Comparison of ENCODE assay signal across 14 cellular contexts in the genomic region with DNA sequence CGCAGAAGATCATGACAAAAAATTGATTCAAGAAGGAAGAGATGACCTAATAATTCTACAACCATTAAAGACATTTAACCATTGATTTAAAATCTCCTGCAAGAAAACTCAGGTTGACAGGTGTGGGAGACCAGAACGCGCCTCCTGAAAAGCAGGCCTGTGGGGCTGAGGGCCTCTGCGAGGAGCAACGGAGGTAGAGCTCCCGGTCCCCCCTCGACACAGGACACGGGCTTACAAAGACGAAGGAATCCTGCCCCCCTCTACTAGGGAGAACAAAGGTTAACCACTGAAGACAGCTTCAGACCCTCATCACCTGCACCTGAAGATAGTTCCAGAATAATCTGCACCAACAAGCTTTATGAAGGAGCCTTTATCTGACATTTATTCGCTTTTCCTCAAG. TPM values are rescaled to one million over a fixed set of nuclear protein-coding genes. Genes with fewer than 3 reads are reported as not detected.
DNase-seq lines count a peak whose midpoint lies in the region; ATAC-seq and TF ChIP-seq lines count a peak whose summit lies in the region.
"Had no signal": no experiment of that assay in that cellular context is flagged by ENCODE, and none has a peak within 500 bp of the region (broad histone marks: within the 10 kb centered on the region; RNA-seq: fewer than 3 reads in every experiment).

No MANE protein-coding gene starts in this region.

- H4K20me1 ChIP-seq in neural progenitor cell (ENCODE audit: low read depth) = no peaks in the 10 kb centered on the region

- H3K27me3 Mint-ChIP-seq in endodermal cell (ENCODE audit: insufficient read depth) = peaks cover 5% of the 10 kb centered on the region
- no peaks in the 10 kb centered on the region for H3K27me3 Mint-ChIP-seq in neural progenitor cell (ENCODE audit: insufficient read depth, low read depth)
- H3K27me3 Mint-ChIP-seq in type B pancreatic cell = peaks cover 20% of the 10 kb centered on the region
- peaks cover 40% of the 10 kb centered on the region for H3K27me3 Mint-ChIP-seq in stimulated activated naive CD8-positive, alpha-beta T cell treated with anti-CD3 and anti-CD28 coated beads, Interleukin-15, amount 100 ng/mL, for 72 hours

- H3K4me3 Mint-ChIP-seq in endodermal cell = no peak overlapping the region
- no peak overlapping the region for H3K4me3 Mint-ChIP-seq in neural progenitor cell
- H3K4me3 Mint-ChIP-seq in type B pancreatic cell = no peak overlapping the region
- no peak overlapping the region for H3K4me3 Mint-ChIP-seq in stimulated activated naive CD8-positive, alpha-beta T cell treated with anti-CD3 and anti-CD28 coated beads, Interleukin-15, amount 100 ng/mL, for 72 hours

- H3K4me1 Mint-ChIP-seq in endodermal cell (no peaks in the 10 kb centered on the region), neural progenitor cell (peaks cover 23% of the 10 kb centered on the region), type B pancreatic cell (ENCODE audit: unreplicated experiment) (peaks cover 14% of the 10 kb centered on the region)
- no peaks in the 10 kb centered on the region for H3K4me1 Mint-ChIP-seq in stimulated activated naive CD8-positive, alpha-beta T cell treated with anti-CD3 and anti-CD28 coated beads, Interleukin-15, amount 100 ng/mL, for 72 hours

- TF ChIP-seq CTCF in endodermal cell (conservative IDR thresholded peaks at IDR 0.05) (no peak), neural progenitor cell (IDR thresholded peaks at IDR 0.05) (no peak), type B pancreatic cell (conservative IDR thresholded peaks at IDR 0.05) (no peak)

- H3K27me3 ChIP-seq in SJSA1 (replicated peaks) (no peaks in the 10 kb centered on the region), endodermal cell (ENCODE audit: control insufficient read depth, insufficient read depth, low read length, poor library complexity, severe bottlenecking) (no peaks in the 10 kb centered on the region), neural progenitor cell (peaks cover 10% of the 10 kb centered on the region)

- H3K36me3 ChIP-seq in SJSA1 (no peaks in the 10 kb centered on the region), endodermal cell (ENCODE audit: control insufficient read depth, insufficient read depth, low read length) (no peaks in the 10 kb centered on the region), neural progenitor cell (no peaks in the 10 kb centered on the region)
- H3K36me3 ChIP-seq: ascending aorta, BE2C had no signal

- H3K9me3 ChIP-seq in SJSA1 (replicated peaks) (no peaks in the 10 kb centered on the region), endodermal cell (ENCODE audit: control insufficient read depth, low read length) (no peaks in the 10 kb centered on the region), neural progenitor cell (ENCODE audit: low read depth) (no peaks in the 10 kb centered on the region)
- H3K9me3 ChIP-seq: ascending aorta, BE2C had no signal

- H3K27ac Mint-ChIP-seq in endodermal cell (peak overlapping the region; percentile 47), neural progenitor cell (peak overlapping the region; percentile 85), type B pancreatic cell (peak overlapping the region; percentile 25)
- H3K27ac Mint-ChIP-seq in stimulated activated naive CD8-positive, alpha-beta T cell treated with anti-CD3 and anti-CD28 coated beads, Interleukin-15, amount 100 ng/mL, for 72 hours = no peak overlapping the region

- no peak overlapping the region for H3K9ac ChIP-seq in endodermal cell (ENCODE audit: extremely low read depth, low read length, poor library complexity, severe bottlenecking)
- H3K9ac ChIP-seq in neural progenitor cell = no peak overlapping the region

- no peaks in the 10 kb centered on the region for H3K79me2 ChIP-seq in neural progenitor cell (ENCODE audit: low read depth)

- H2AFZ ChIP-seq in neural progenitor cell (replicated peaks) = peak overlapping the region; percentile 38

- no peak overlapping the region for H3K4me2 ChIP-seq in neural progenitor cell

- DNase-seq in SJSA1 (ENCODE audit: low read depth in 1 of 2, low spot score in 2 of 2) (no peak), endodermal cell (peak; percentile 60), neural progenitor cell (ENCODE audit: low spot score) (no peak), type B pancreatic cell (ENCODE audit: extremely low spot score, unreplicated experiment) (no peak), NCI-H1105 (lab: John Stamatoyannopoulos, UW) (no peak), kidney tubule cell (ENCODE audit: low spot score) (no peak)
- DNase-seq in stimulated activated naive CD8-positive, alpha-beta T cell treated with anti-CD3 and anti-CD28 coated beads, Interleukin-15, amount 100 ng/mL, for 72 hours = no peak
- DNase-seq: activated CD8-positive, alpha-beta memory T cell treated with anti-CD3 and anti-CD28 coated beads for 24 hours; activated effector memory CD4-positive, alpha-beta T cell treated with anti-CD3 and anti-CD28 coated beads, Interleukin-2, amount 50 U/mL, for 16 hours; BE2C; stimulated activated naive CD4-positive, alpha-beta T cell treated with Interleukin-2 at 50 U/mL for 16 hours; T-helper 1 cell had no signal

- 66 to 71% methylated on average over 10 of the region's 10 CpGs for WGBS in endodermal cell (ENCODE audit: insufficient coverage in 1 of 2, insufficient read length in 1 of 2), 2 experiments

- ATAC-seq in stimulated activated naive CD8-positive, alpha-beta T cell treated with anti-CD3 and anti-CD28 coated beads, Interleukin-15, amount 100 ng/mL, for 72 hours = no peak

- peaks cover 4% of the 10 kb centered on the region for H3K9me3 Mint-ChIP-seq in endodermal cell
- H3K9me3 Mint-ChIP-seq in neural progenitor cell = peaks cover 8% of the 10 kb centered on the region
- peaks cover 6% of the 10 kb centered on the region for H3K9me3 Mint-ChIP-seq in type B pancreatic cell
- no peaks in the 10 kb centered on the region for H3K9me3 Mint-ChIP-seq in stimulated activated naive CD8-positive, alpha-beta T cell treated with anti-CD3 and anti-CD28 coated beads, Interleukin-15, amount 100 ng/mL, for 72 hours

- peak overlapping the region; percentile 88 for H3K27ac ChIP-seq in SJSA1
- peak overlapping the region; percentile 69 for H3K27ac ChIP-seq in endodermal cell (ENCODE audit: low read depth, low read length)
- no peak overlapping the region for H3K27ac ChIP-seq in neural progenitor cell

- peaks cover 42% of the 10 kb centered on the region for H3K4me1 ChIP-seq in SJSA1 (replicated peaks)
- no peaks in the 10 kb centered on the region for H3K4me1 ChIP-seq in endodermal cell (ENCODE audit: control insufficient read depth, insufficient read depth, low read length)
- H3K4me1 ChIP-seq in neural progenitor cell = peaks cover 13% of the 10 kb centered on the region
- H3K4me1 ChIP-seq: ascending aorta, BE2C had no signal

- H3F3A ChIP-seq in neural progenitor cell (ENCODE audit: low read depth) = no peaks in the 10 kb centered on the region

- H3K36me3 Mint-ChIP-seq in endodermal cell (ENCODE audit: low read depth) = no peaks in the 10 kb centered on the region
- H3K36me3 Mint-ChIP-seq in neural progenitor cell = no peaks in the 10 kb centered on the region
- no peaks in the 10 kb centered on the region for H3K36me3 Mint-ChIP-seq in type B pancreatic cell

- H3K4me3 ChIP-seq in SJSA1 (no peak overlapping the region), endodermal cell (ENCODE audit: low read length) (no peak overlapping the region), neural progenitor cell (no peak overlapping the region)
- H3K4me3 ChIP-seq: ascending aorta, dorsolateral prefrontal cortex had no signal

RNA-seq across cellular contexts. Expression of a gene that starts 55.9 kb away (rescaled TPM):
- 56.8 and 62.3 TPM in 2 replicates for total RNA-seq in SJSA1 (2014; rRNA removed; shearing (Covaris generic))
- total RNA-seq in endodermal cell = 10 to 100 TPM; 20.7 to 26.7 TPM
- polyA plus RNA-seq in endodermal cell (2013, experiment 1 of 2) = 21.7 TPM
- polyA plus RNA-seq in endodermal cell (2013, experiment 2 of 2) = 20.9 TPM
- total RNA-seq in neural progenitor cell (ENCODE audit: low replicate concordance) = 14.2 and 21.3 TPM in 2 replicates
- total RNA-seq in type B pancreatic cell (ENCODE audit: low replicate concordance) = 26.2 and 26.6 TPM in 2 replicates

Comparison
In these comparisons a context has a peak if more than half of its experiments do, and no peak if none do; other contexts are left out.
1. H3K27ac Mint-ChIP-seq: peak in endodermal cell (single experiment), neural progenitor cell (single experiment) and type B pancreatic cell (single experiment); none in stimulated activated naive CD8-positive, alpha-beta T cell treated with anti-CD3 and anti-CD28 coated beads, Interleukin-15, amount 100 ng/mL, for 72 hours (0 of 2).